1 cellular context compared by ENCODE assay signal in genomic region chr3:155595371-155595770, GRCh38.
TF ChIP-seq lines count a peak whose summit lies in the region.

No MANE protein-coding gene starts in this region.

TF ChIP-seq in HepG2, 621 proteins besides CTCF, POLR2A, EP300 and RAD21 (continued from another document and continues in another):
- TF ChIP-seq PATZ1 (CRISPR knock-in tag; IDR thresholded peaks at IDR 0.05) = peak; percentile 60
- TF ChIP-seq KIAA2018 (CRISPR knock-in tag; IDR thresholded peaks at IDR 0.05; ENCODE audit: borderline replicate concordance) = no peak
- no peak for TF ChIP-seq MEIS2 (CRISPR knock-in tag; IDR thresholded peaks at IDR 0.05)
- 0 out of 2 replicates have a peak, but pooled peaks have one; percentile 48 for TF ChIP-seq RCOR2 (CRISPR knock-in tag; IDR thresholded peaks at IDR 0.05)
- peak; percentile 90 for TF ChIP-seq POGZ (CRISPR knock-in tag; IDR thresholded peaks at IDR 0.05)
- no peak for TF ChIP-seq PLSCR1 (CRISPR knock-in tag; IDR thresholded peaks at IDR 0.05; ENCODE audit: borderline replicate concordance)
- TF ChIP-seq TEAD3 (CRISPR knock-in tag; optimal IDR thresholded peaks at IDR 0.05; ENCODE audit: borderline replicate concordance) = no peak
- no peak for TF ChIP-seq CREB1 (IDR thresholded peaks at IDR 0.05)
- TF ChIP-seq CREB1 (CRISPR knock-in tag; IDR thresholded peaks at IDR 0.05) = 0 out of 2 replicates have a peak, but pooled peaks have one; percentile 27
- peak; percentile 59; the same call in 1 of the 2 replicates for TF ChIP-seq HMG20A (CRISPR knock-in tag; IDR thresholded peaks at IDR 0.05; ENCODE audit: borderline replicate concordance)
- no peak for TF ChIP-seq TGIF2 (CRISPR knock-in tag; IDR thresholded peaks at IDR 0.05)
- peak; percentile 66; the same call in 1 of the 2 replicates for TF ChIP-seq USF2 (IDR thresholded peaks at IDR 0.05; ENCODE audit: low read depth, low read length)
- TF ChIP-seq USF2 (CRISPR knock-in tag; IDR thresholded peaks at IDR 0.05; ENCODE audit: borderline replicate concordance) = peak; percentile 32; the same call in 1 of the 2 replicates
- TF ChIP-seq TBL1XR1 (IDR thresholded peaks at IDR 0.05; ENCODE audit: borderline replicate concordance, low read length, partially characterized antibody) = peak; percentile 70
- no peak for TF ChIP-seq BCL3 (CRISPR knock-in tag; IDR thresholded peaks at IDR 0.05)
- TF ChIP-seq THAP11 (CRISPR knock-in tag; IDR thresholded peaks at IDR 0.05) = 0 out of 2 replicates have a peak, but pooled peaks have one; percentile 27
- TF ChIP-seq CENPT (CRISPR knock-in tag; IDR thresholded peaks at IDR 0.05; ENCODE audit: low read depth) = no peak
- TF ChIP-seq ZMYM4 (CRISPR knock-in tag; IDR thresholded peaks at IDR 0.05) = peak; percentile 90
- no peak for TF ChIP-seq ISL2 (CRISPR knock-in tag; IDR thresholded peaks at IDR 0.05)
- TF ChIP-seq ZNF547 (CRISPR knock-in tag; IDR thresholded peaks at IDR 0.05) = no peak
- TF ChIP-seq KDM1A (CRISPR knock-in tag; IDR thresholded peaks at IDR 0.05) = peak; percentile 38; the same call in 1 of the 2 replicates
- no peak for TF ChIP-seq ZNF572 (CRISPR knock-in tag; IDR thresholded peaks at IDR 0.05)
- 0 out of 2 replicates have a peak, but pooled peaks have one; percentile 33 for TF ChIP-seq TFE3 (CRISPR knock-in tag; IDR thresholded peaks at IDR 0.05)
- TF ChIP-seq KDM4B (CRISPR knock-in tag; IDR thresholded peaks at IDR 0.05) = no peak
- TF ChIP-seq ZNF615 (CRISPR knock-in tag; IDR thresholded peaks at IDR 0.05; ENCODE audit: borderline replicate concordance) = no peak
- TF ChIP-seq ZNF724P (CRISPR knock-in tag; IDR thresholded peaks at IDR 0.05; ENCODE audit: borderline replicate concordance) = no peak
- TF ChIP-seq SOX6 (IDR thresholded peaks at IDR 0.05) = no peak
- peak; percentile 37; the same call in 1 of the 2 replicates for TF ChIP-seq SOX6 (CRISPR knock-in tag; IDR thresholded peaks at IDR 0.05)
- no peak for TF ChIP-seq NR1H2 (CRISPR knock-in tag; IDR thresholded peaks at IDR 0.05; ENCODE audit: borderline replicate concordance, low read depth)
- TF ChIP-seq RNF2 (conservative IDR thresholded peaks at IDR 0.05; ENCODE audit: low read depth) = no peak
- no peak for TF ChIP-seq ZSCAN30 (CRISPR knock-in tag; IDR thresholded peaks at IDR 0.05)
- TF ChIP-seq NR2F1 (CRISPR knock-in tag; IDR thresholded peaks at IDR 0.05) = peak in 1 of 2 experiments; percentile 53; a peak in 1 of 4 replicates
- no peak for TF ChIP-seq KAT7 (CRISPR knock-in tag; IDR thresholded peaks at IDR 0.05; ENCODE audit: borderline replicate concordance)
- peak; percentile 36; the same call in 1 of the 2 replicates for TF ChIP-seq BCL6 (CRISPR knock-in tag; IDR thresholded peaks at IDR 0.05)
- TF ChIP-seq HOXD1 (CRISPR knock-in tag; IDR thresholded peaks at IDR 0.05) = no peak
- TF ChIP-seq SIN3A (IDR thresholded peaks at IDR 0.05; ENCODE audit: borderline replicate concordance, low read depth, low read length) = no peak
- no peak for TF ChIP-seq ZBTB7B (CRISPR knock-in tag; IDR thresholded peaks at IDR 0.05)
- TF ChIP-seq NFIB (CRISPR knock-in tag; IDR thresholded peaks at IDR 0.05; ENCODE audit: borderline replicate concordance) = no peak
- TF ChIP-seq ZBTB46 (CRISPR knock-in tag; IDR thresholded peaks at IDR 0.05; ENCODE audit: borderline replicate concordance) = no peak
- TF ChIP-seq FOSL2 (CRISPR knock-in tag; IDR thresholded peaks at IDR 0.05) = peak; percentile 77
- no peak for TF ChIP-seq TCF7L2 (IDR thresholded peaks at IDR 0.05; ENCODE audit: low read depth, low read length)
- no peak for TF ChIP-seq HMGA1 (CRISPR knock-in tag; conservative IDR thresholded peaks at IDR 0.05)
- TF ChIP-seq FOXK2 (IDR thresholded peaks at IDR 0.05) = no peak
- no peak for TF ChIP-seq ZBTB34 (CRISPR knock-in tag; IDR thresholded peaks at IDR 0.05)
- TF ChIP-seq BHLHE40 (IDR thresholded peaks at IDR 0.05; ENCODE audit: low read length) = no peak
